In the genomic region with DNA sequence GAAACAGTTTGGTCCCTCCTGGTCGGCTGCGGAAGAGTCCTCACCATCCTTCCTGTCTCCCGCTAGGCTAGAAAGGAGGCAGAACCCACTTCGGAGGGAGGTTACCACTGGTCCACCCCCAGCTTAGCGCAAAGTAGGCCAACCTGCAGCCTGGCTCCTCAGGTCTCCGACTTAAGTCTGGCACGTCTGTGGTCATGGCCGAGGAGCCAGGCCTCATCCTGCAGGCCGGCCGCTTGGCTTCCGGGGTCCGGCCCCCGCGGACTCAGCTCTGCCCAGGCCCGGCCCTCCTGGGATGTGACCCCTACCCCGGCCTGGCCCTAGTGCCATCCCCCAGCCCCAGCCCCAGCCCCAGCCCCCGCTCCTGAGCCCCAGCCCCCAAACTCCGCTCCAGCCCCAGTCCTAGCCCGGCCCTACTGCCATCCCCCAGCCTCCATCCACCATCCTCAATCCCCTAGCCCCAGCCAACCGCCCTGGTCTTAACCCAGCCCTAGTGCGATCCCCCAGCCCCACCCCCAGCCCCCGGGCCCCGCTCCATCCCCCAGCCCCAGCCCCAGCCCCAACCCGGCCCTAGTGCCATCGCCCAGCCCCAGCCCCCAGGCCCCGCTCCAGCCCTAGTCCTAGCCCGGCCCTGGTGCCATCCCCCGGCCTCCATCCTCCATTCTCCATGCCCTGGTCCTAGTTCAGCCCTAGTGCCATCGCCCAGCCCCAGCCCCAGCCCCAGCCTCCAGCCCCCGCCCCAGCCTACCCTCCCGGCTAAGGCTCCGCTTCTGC, we compare ENCODE assay signal across 8 cellular contexts. TPM values are rescaled to one million over a fixed set of nuclear protein-coding genes. Genes with fewer than 3 reads are reported as not detected.
DNase-seq lines count a peak whose midpoint lies in the region; ATAC-seq and TF ChIP-seq lines count a peak whose summit lies in the region.

No MANE protein-coding gene starts in this region.

- peaks cover 0 to 58% (median 10%) of the 10 kb centered on the region in 3 donors for H3K36me3 ChIP-seq in tibial nerve

- ATAC-seq in GM19438 (IDR thresholded peaks at IDR 0.05; ENCODE audit: low read depth, unreplicated experiment) = peak; percentile 7
- ATAC-seq in GM21529 (IDR thresholded peaks at IDR 0.05; ENCODE audit: unreplicated experiment) = no peak

- intact Hi-C loops in lower leg skin (cut with DNase I; ENCODE audit: low total_unique reads) = no loop called here

- WGBS in lower leg skin, 2 donors = 0 to 2% methylated on average over 8 to 17 of the region's 32 CpGs
- WGBS in tibial nerve, 2 donors = 1 to 5% methylated on average over 8 to 22 of the region's 32 CpGs

- TF ChIP-seq CTCF in coronary artery (IDR thresholded peaks at IDR 0.05) = no peak
- TF ChIP-seq CTCF in lower leg skin (IDR thresholded peaks at IDR 0.05) = no peak
- no peak for TF ChIP-seq CTCF in tibial nerve (IDR thresholded peaks at IDR 0.05)

- no peak for TF ChIP-seq POLR2A in lower leg skin (IDR thresholded peaks at IDR 0.05)
- TF ChIP-seq POLR2A in tibial nerve (IDR thresholded peaks at IDR 0.05) = no peak

- peak; percentile 51 to 54 for DNase-seq in AML-193 (lab: John Stamatoyannopoulos, UW)
- no peak for DNase-seq in coronary artery (ENCODE audit: low spot score)
- DNase-seq in lower leg skin (ENCODE audit: low spot score in 2 of 2) = no peak
- no peak for DNase-seq in tibial nerve (ENCODE audit: low spot score in 2 of 2)
- no peak for DNase-seq in cerebellum (ENCODE audit: low spot score)

- H3K9me3 ChIP-seq in tibial nerve = no peaks in the 10 kb centered on the region

- peak overlapping the region; percentile 92 for H3K4me3 ChIP-seq in coronary artery
- H3K4me3 ChIP-seq in lower leg skin (ENCODE audit: low read depth, poor library complexity, severe bottlenecking) = peak overlapping the region; percentile 82
- peak overlapping the region; percentile 59 to 97 (median 77) for H3K4me3 ChIP-seq in tibial nerve

- no peaks in the 10 kb centered on the region for H3K27me3 ChIP-seq in tibial nerve

- TF ChIP-seq EP300 in tibial nerve (IDR thresholded peaks at IDR 0.05) = no peak

- peaks cover 0 to 11% (median 3%) of the 10 kb centered on the region in 4 donors for H3K4me1 ChIP-seq in tibial nerve

- H3K27ac ChIP-seq in coronary artery (peak overlapping the region; percentile 37 to 91), tibial nerve (peak overlapping the region; percentile 8 to 88 (median 70))

TF ChIP-seq in PFSK-1, 5 proteins besides CTCF, POLR2A, EP300 and RAD21:
- TF ChIP-seq TAF1 (IDR thresholded peaks at IDR 0.05; ENCODE audit: borderline replicate concordance, insufficient read depth, low read length) (no peak), POLR2AphosphoS5 (IDR thresholded peaks at IDR 0.05; ENCODE audit: low read depth, low read length) (0 out of 2 replicates have a peak, but pooled peaks have one; percentile 35)

RNA-seq across cellular contexts. Expression of gene TOR1A, which starts 0.6 kb away (rescaled TPM):
- polyA plus RNA-seq in PFSK-1 (2012; ENCODE audit: insufficient read length, low read depth) = 31.4 TPM
- total RNA-seq in lower leg skin (10 to 100 TPM; 26.3 to 44.7 (median 37.7) TPM), tibial nerve (10 to 100 TPM; 26.0 to 55.2 (median 40.4) TPM), cerebellum (20.6 TPM)

RNA-seq across cellular contexts. Expression of gene C9orf78, which starts 11.7 kb away (rescaled TPM):
- polyA plus RNA-seq in PFSK-1 (2012; ENCODE audit: insufficient read length, low read depth) = 39.4 TPM
- total RNA-seq in lower leg skin = 100 to 1,000 TPM in 1 of 4 donors, 10 to 100 TPM in 3; 56.3 to 105 (median 61.3) TPM
- total RNA-seq in tibial nerve = 10 to 100 TPM; 44.4 to 61.2 (median 52.7) TPM
- 21.0 TPM for total RNA-seq in cerebellum

RNA-seq across cellular contexts. Expression of gene USP20, which starts 11.9 kb away (rescaled TPM):
- polyA plus RNA-seq in PFSK-1 (2012; ENCODE audit: insufficient read length, low read depth) = 24.4 TPM
- 10 to 100 TPM; 20.7 to 39.7 (median 36.1) TPM for total RNA-seq in lower leg skin
- total RNA-seq in tibial nerve = 10 to 100 TPM; 20.1 to 50.1 (median 24.1) TPM
- 11.1 TPM for total RNA-seq in cerebellum

RNA-seq across cellular contexts. Expression of gene TOR1B, which starts 20.4 kb away (rescaled TPM):
- polyA plus RNA-seq in PFSK-1 (2012; ENCODE audit: insufficient read length, low read depth) = 32.0 TPM
- total RNA-seq in lower leg skin (10 to 100 TPM; 17.0 to 31.0 (median 22.7) TPM), tibial nerve (10 to 100 TPM; 19.2 to 41.2 (median 23.0) TPM), cerebellum (31.8 TPM)

Comparison
In these comparisons a context has a peak if more than half of its experiments do, and no peak if none do; other contexts are left out.
1. DNase-seq: peak in AML-193 (2 of 2); none in coronary artery (single experiment), lower leg skin (0 of 2), tibial nerve (0 of 2) and cerebellum (single experiment).
2. Peak in every context shown above with its lines, with median percentiles within 50 percentile points of each other: H3K4me3 ChIP-seq.